Comparison of ENCODE assay signal across 1 cellular context in genomic region chr2:97113050-97113881, GRCh38.
TF ChIP-seq lines count a peak whose summit lies in the region.

Gene ANKRD36 (plus strand): TSS chr2:97113153. CDS start chr2:97113740, 587 bp downstream.

TF ChIP-seq in HepG2, 621 proteins besides CTCF, POLR2A, EP300 and RAD21 (continued from another document):
- peak; percentile 93 for TF ChIP-seq PATZ1 (CRISPR knock-in tag; IDR thresholded peaks at IDR 0.05)
- 0 out of 2 replicates have a peak, but pooled peaks have one; percentile 66 for TF ChIP-seq ZBTB49 (CRISPR knock-in tag; IDR thresholded peaks at IDR 0.05; ENCODE audit: borderline replicate concordance)
- peak; percentile 18; the same call in 1 of the 2 replicates for TF ChIP-seq ZSCAN12 (CRISPR knock-in tag; IDR thresholded peaks at IDR 0.05)
- peak; percentile 80; the same call in 1 of the 2 replicates for TF ChIP-seq ZNF703 (CRISPR knock-in tag; IDR thresholded peaks at IDR 0.05; ENCODE audit: borderline replicate concordance)
- peak; percentile 48 for TF ChIP-seq NR2C2 (CRISPR knock-in tag; IDR thresholded peaks at IDR 0.05; ENCODE audit: borderline replicate concordance)
- peak; percentile 37; the same call in 1 of the 2 replicates for TF ChIP-seq ZBTB38 (CRISPR knock-in tag; IDR thresholded peaks at IDR 0.05)
- peak; percentile 94 for TF ChIP-seq ATF7-NPFF (CRISPR knock-in tag; IDR thresholded peaks at IDR 0.05; ENCODE audit: low read depth)
- TF ChIP-seq FLYWCH1 (CRISPR knock-in tag; IDR thresholded peaks at IDR 0.05): peak; percentile 70
- TF ChIP-seq ZBTB3 (CRISPR knock-in tag; IDR thresholded peaks at IDR 0.05; ENCODE audit: borderline replicate concordance, low read depth): peak; percentile 7; the same call in 1 of the 2 replicates
- TF ChIP-seq ZBTB7A (CRISPR knock-in tag; IDR thresholded peaks at IDR 0.05): peak; percentile 78
- peak; percentile 83; the same call in 1 of the 2 replicates for TF ChIP-seq ZNF556 (CRISPR knock-in tag; IDR thresholded peaks at IDR 0.05; ENCODE audit: borderline replicate concordance)
- peak; percentile 87 for TF ChIP-seq ZNF30 (CRISPR knock-in tag; IDR thresholded peaks at IDR 0.05)
- peak; percentile 58 for TF ChIP-seq ZNF18 (CRISPR knock-in tag; IDR thresholded peaks at IDR 0.05; ENCODE audit: insufficient replicate concordance)
- TF ChIP-seq SPEN (CRISPR knock-in tag; IDR thresholded peaks at IDR 0.05; ENCODE audit: low read depth): peak; percentile 61; the same call in 1 of the 2 replicates
- TF ChIP-seq ZNF101 (CRISPR knock-in tag; IDR thresholded peaks at IDR 0.05; ENCODE audit: borderline replicate concordance, low read depth): peak; percentile 81; the same call in 1 of the 2 replicates
- 0 out of 2 replicates have a peak, but pooled peaks have one; percentile 71 for TF ChIP-seq ZNF20 (CRISPR knock-in tag; IDR thresholded peaks at IDR 0.05)
- peak; percentile 95 for TF ChIP-seq ZNF776 (CRISPR knock-in tag; IDR thresholded peaks at IDR 0.05)
- peak; percentile 74; the same call in 1 of the 2 replicates for TF ChIP-seq ZNF343 (CRISPR knock-in tag; IDR thresholded peaks at IDR 0.05)
- TF ChIP-seq ZNF124 (CRISPR knock-in tag; IDR thresholded peaks at IDR 0.05): peak; percentile 35; the same call in 1 of the 2 replicates
- TF ChIP-seq ZNF724P (CRISPR knock-in tag; IDR thresholded peaks at IDR 0.05; ENCODE audit: borderline replicate concordance): peak; percentile 91
- peak; percentile 80; the same call in 1 of the 2 replicates for TF ChIP-seq CBX5 (CRISPR knock-in tag; IDR thresholded peaks at IDR 0.05; ENCODE audit: borderline replicate concordance)
- TF ChIP-seq REPIN1 (CRISPR knock-in tag; IDR thresholded peaks at IDR 0.05; ENCODE audit: borderline replicate concordance, low read depth): peak; percentile 80
- peak; percentile 73; the same call in 1 of the 2 replicates for TF ChIP-seq ISL2 (CRISPR knock-in tag; IDR thresholded peaks at IDR 0.05)
- TF ChIP-seq ISX (CRISPR knock-in tag; conservative IDR thresholded peaks at IDR 0.05): 0 out of 2 replicates have a peak, but pooled peaks have one; percentile 53
